ENCODE assay signal across 8 cellular contexts in genomic region chr2:105397959-105398521, GRCh38. TPM values are rescaled to one million over a fixed set of nuclear protein-coding genes. Genes with fewer than 3 reads are reported as not detected.
DNase-seq lines count a peak whose midpoint lies in the region; ATAC-seq, FAIRE-seq and TF ChIP-seq lines count a peak whose summit lies in the region.

No MANE protein-coding gene starts in this region.

- peaks cover 9 to 73% (median 37%) of the 10 kb centered on the region in 3 donors for H3K4me1 ChIP-seq in esophagus squamous epithelium

- WGBS in esophagus squamous epithelium, 2 donors = 4 to 13% methylated on average over 8 to 19 of the region's 19 CpGs

- peaks cover 13% of the 10 kb centered on the region for H3K27me3 ChIP-seq in H7 (ENCODE audit: control insufficient read depth, insufficient read depth, low read length)
- peaks cover 0 to 18% (median 0%) of the 10 kb centered on the region in 4 donors for H3K27me3 ChIP-seq in esophagus squamous epithelium

- H3K36me3 ChIP-seq in H7 (replicated peaks; ENCODE audit: control insufficient read depth, insufficient read depth, low read length) (no peaks in the 10 kb centered on the region; the same call in 1 of the 2 replicates), esophagus squamous epithelium (no peaks in the 10 kb centered on the region)

- H3K4me3 ChIP-seq in H7 (ENCODE audit: insufficient read depth, low read depth, low read length) (peak overlapping the region; percentile 74), esophagus squamous epithelium (peak overlapping the region; percentile 86 to 97 (median 94))

- FAIRE-seq in H54 (lab: Jason Lieb, UNC) = no peak

- DNase-seq in H7 = no peak
- DNase-seq in SHP77 treated with DMSO at 0.1 percent for 48 hours (lab: John Stamatoyannopoulos, UW) = peak; percentile 28
- DNase-seq in esophagus squamous epithelium (lab: John Stamatoyannopoulos, UW) = no peak
- no peak for DNase-seq in omental fat pad (ENCODE audit: low spot score)
- no peak for DNase-seq in H54 (ENCODE audit: insufficient read length, low spot score)
- no peak for DNase-seq in COR-L47 (lab: John Stamatoyannopoulos, UW)
- DNase-seq in Ammon's horn (ENCODE audit: low spot score) = no peak

- peak overlapping the region; percentile 95 to 98 (median 98) for H3K27ac ChIP-seq in esophagus squamous epithelium

- intact Hi-C loops in esophagus squamous epithelium (cut with DNase I) = no loop called here

- H3K9me3 ChIP-seq in esophagus squamous epithelium = no peaks in the 10 kb centered on the region

- TF ChIP-seq CTCF in esophagus squamous epithelium (IDR thresholded peaks at IDR 0.05) (no peak), omental fat pad (IDR thresholded peaks at IDR 0.05) (no peak)

- TF ChIP-seq POLR2A in esophagus squamous epithelium (IDR thresholded peaks at IDR 0.05) (no peak), H54 (IDR thresholded peaks at IDR 0.05; ENCODE audit: low read depth, low read length) (no peak)

- ATAC-seq in omental fat pad (ENCODE audit: low FRiP score) = peak; percentile 54
- ATAC-seq in GM21381 (IDR thresholded peaks at IDR 0.05; ENCODE audit: unreplicated experiment) = no peak

RNA-seq across cellular contexts. Expression of gene FHL2, which starts 0.8 kb away (rescaled TPM):
- total RNA-seq in H7 (2014; rRNA removed; shearing (Covaris generic)) = 20.0 and 20.4 TPM in 2 replicates
- 10 to 100 TPM; 46.1 to 89.1 (median 54.7) TPM for total RNA-seq in esophagus squamous epithelium
- total RNA-seq in omental fat pad = 10 to 100 TPM; 23.3 to 88.3 (median 33.6) TPM
